16 cellular contexts compared by ENCODE assay signal in the genomic region with DNA sequence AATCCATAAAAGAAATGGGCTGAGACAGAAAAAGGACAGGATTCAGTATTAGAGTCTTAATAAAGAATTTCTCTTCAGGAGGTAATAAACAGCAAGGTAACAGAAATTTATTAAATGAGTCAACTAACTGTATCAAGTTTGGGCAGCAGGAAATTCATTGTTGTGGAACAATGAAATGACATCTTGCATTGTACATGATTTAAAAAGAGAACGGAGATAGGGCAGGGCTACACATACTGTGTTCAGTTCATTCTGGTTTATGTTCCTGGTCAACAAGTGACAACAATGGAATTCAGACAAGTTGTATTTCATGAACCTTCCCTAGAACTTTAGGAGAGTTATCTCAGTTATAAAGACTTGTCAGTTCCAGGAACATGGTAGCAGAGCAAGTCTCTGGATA.
"Had no signal": no experiment of that assay in that cellular context is flagged by ENCODE, and none has a peak within 500 bp of the region (broad histone marks: within the 10 kb centered on the region; RNA-seq: fewer than 3 reads in every experiment).

No MANE protein-coding gene starts in this region.

- H3K4me3 ChIP-seq: K562, SJCRH30 had no signal

- DNase-seq: Kasumi-1, MM.1S, NCI-H1105, NCI-H1417, NCI-H1436 treated with DMSO at 0.1 percent for 48 hours, NCI-H1694, NCI-H187 treated with DMSO at 0.1 percent for 48 hours, NCI-H2029 treated with DMSO at 0.1 percent for 48 hours, NCI-H446, NCI-H510A, NCI-H524 treated with DMSO at 0.1 percent for 48 hours, NCI-H69, NCI-H774, SHP77 treated with DMSO at 0.1 percent for 48 hours, SJCRH30 had no signal
